In genomic region chr10:63236113-63236935, GRCh38 we compare ENCODE assay signal across 7 cellular contexts.
A peak's percentile ranks its signal among the peaks of the same experiment; 100 is the strongest.
DNase-seq lines count a peak whose midpoint lies in the region; ATAC-seq, FAIRE-seq and TF ChIP-seq lines count a peak whose summit lies in the region.

No MANE protein-coding gene starts in this region.

- TF ChIP-seq CTCF in GM13977 (IDR thresholded peaks at IDR 0.05; ENCODE audit: extremely low read depth, insufficient read depth, missing control alignments) (no peak), type B pancreatic cell (conservative IDR thresholded peaks at IDR 0.05) (no peak)

- H3K9me3 Mint-ChIP-seq in activated naive CD8-positive, alpha-beta T cell treated with anti-CD3 and anti-CD28 coated beads, Interleukin-2, amount 50 U/mL, for 24 hours, result no peaks in the 10 kb centered on the region
- H3K9me3 Mint-ChIP-seq in type B pancreatic cell, result no peaks in the 10 kb centered on the region

- peaks cover 97% of the 10 kb centered on the region for H3K79me2 ChIP-seq in Karpas-422 (ENCODE audit: low read length)

- peaks cover 69% of the 10 kb centered on the region for H3K4me1 ChIP-seq in Karpas-422 (ENCODE audit: low read length)

- no peaks in the 10 kb centered on the region for H3K9me3 ChIP-seq in Karpas-422 (ENCODE audit: low read length)

- peak overlapping the region; percentile 47 for H3K4me3 Mint-ChIP-seq in activated naive CD8-positive, alpha-beta T cell treated with anti-CD3 and anti-CD28 coated beads, Interleukin-2, amount 50 U/mL, for 24 hours
- no peak overlapping the region for H3K4me3 Mint-ChIP-seq in type B pancreatic cell

- peaks cover 12% of the 10 kb centered on the region for H3K36me3 Mint-ChIP-seq in activated naive CD8-positive, alpha-beta T cell treated with anti-CD3 and anti-CD28 coated beads, Interleukin-2, amount 50 U/mL, for 24 hours (ENCODE audit: low read depth)
- no peaks in the 10 kb centered on the region for H3K36me3 Mint-ChIP-seq in type B pancreatic cell

- H3K9me2 ChIP-seq in Karpas-422 (replicated peaks; ENCODE audit: insufficient read depth, low read length), result no peaks in the 10 kb centered on the region

- H2AFZ ChIP-seq in Karpas-422 (ENCODE audit: low read length), result no peak overlapping the region

- H3K27ac Mint-ChIP-seq in activated naive CD8-positive, alpha-beta T cell treated with anti-CD3 and anti-CD28 coated beads, Interleukin-2, amount 50 U/mL, for 24 hours, result peak overlapping the region; percentile 55
- peak overlapping the region; percentile 77 for H3K27ac Mint-ChIP-seq in type B pancreatic cell

- H3K9ac ChIP-seq in Karpas-422 (ENCODE audit: low read length), result no peak overlapping the region

- peak; percentile 94 for ATAC-seq in activated naive CD8-positive, alpha-beta T cell treated with anti-CD3 and anti-CD28 coated beads, Interleukin-2, amount 50 U/mL, for 24 hours

- no peaks in the 10 kb centered on the region for H4K20me1 ChIP-seq in Karpas-422 (ENCODE audit: insufficient read depth, low read depth, low read length)

- H3K27me3 Mint-ChIP-seq in activated naive CD8-positive, alpha-beta T cell treated with anti-CD3 and anti-CD28 coated beads, Interleukin-2, amount 50 U/mL, for 24 hours, result no peaks in the 10 kb centered on the region
- H3K27me3 Mint-ChIP-seq in type B pancreatic cell, result no peaks in the 10 kb centered on the region

- H3K36me3 ChIP-seq in Karpas-422 (ENCODE audit: insufficient read depth, low read length), result no peaks in the 10 kb centered on the region

- peaks cover 74% of the 10 kb centered on the region for H3K4me1 Mint-ChIP-seq in activated naive CD8-positive, alpha-beta T cell treated with anti-CD3 and anti-CD28 coated beads, Interleukin-2, amount 50 U/mL, for 24 hours
- H3K4me1 Mint-ChIP-seq in type B pancreatic cell (ENCODE audit: unreplicated experiment), result peaks cover 3% of the 10 kb centered on the region

- no peak for TF ChIP-seq POLR2A in H54 (IDR thresholded peaks at IDR 0.05; ENCODE audit: low read depth, low read length)

- in situ Hi-C loops in GM13977 (cut with MboI; ENCODE audit: low pct_unique_long_range_greater_than_20kb, low sequenced_read_pairs, unreplicated experiment), result no loop called here

- FAIRE-seq in H54 (lab: Jason Lieb, UNC), result peak; percentile 99

- DNase-seq in GM13977 (ENCODE audit: low spot score), result peak; percentile 49
- peak; percentile 40 for DNase-seq in H54 (ENCODE audit: insufficient read length, low spot score)
- no peak for DNase-seq in Karpas-422
- DNase-seq in activated naive CD8-positive, alpha-beta T cell treated with anti-CD3 and anti-CD28 coated beads, Interleukin-2, amount 50 U/mL, for 24 hours, result no peak
- peak; percentile 90 for DNase-seq in kidney glomerular epithelial cell (lab: John Stamatoyannopoulos, UW)
- DNase-seq in type B pancreatic cell (ENCODE audit: extremely low spot score, unreplicated experiment), result no peak
- no peak for DNase-seq in germinal center (ENCODE audit: low spot score)

- H3K4me2 ChIP-seq in Karpas-422 (ENCODE audit: low read depth, low read length, poor library complexity, severe bottlenecking), result peak overlapping the region; percentile 10

- no peaks in the 10 kb centered on the region for H3K27me3 ChIP-seq in Karpas-422 (ENCODE audit: low read length)

- peak overlapping the region; percentile 58 for H3K27ac ChIP-seq in Karpas-422 (ENCODE audit: low read length)

- H3K4me3 ChIP-seq in Karpas-422 (ENCODE audit: low read length), result no peak overlapping the region

Comparison
In these comparisons a context has a peak if more than half of its experiments do, and no peak if none do; other contexts are left out.
1. DNase-seq: peak in GM13977 (single experiment), H54 (single experiment) and kidney glomerular epithelial cell (single experiment); none in Karpas-422 (single experiment), activated naive CD8-positive, alpha-beta T cell treated with anti-CD3 and anti-CD28 coated beads, Interleukin-2, amount 50 U/mL, for 24 hours (single experiment), type B pancreatic cell (single experiment) and germinal center (single experiment).